Comparison of ENCODE assay signal across 8 cellular contexts in the genomic region with DNA sequence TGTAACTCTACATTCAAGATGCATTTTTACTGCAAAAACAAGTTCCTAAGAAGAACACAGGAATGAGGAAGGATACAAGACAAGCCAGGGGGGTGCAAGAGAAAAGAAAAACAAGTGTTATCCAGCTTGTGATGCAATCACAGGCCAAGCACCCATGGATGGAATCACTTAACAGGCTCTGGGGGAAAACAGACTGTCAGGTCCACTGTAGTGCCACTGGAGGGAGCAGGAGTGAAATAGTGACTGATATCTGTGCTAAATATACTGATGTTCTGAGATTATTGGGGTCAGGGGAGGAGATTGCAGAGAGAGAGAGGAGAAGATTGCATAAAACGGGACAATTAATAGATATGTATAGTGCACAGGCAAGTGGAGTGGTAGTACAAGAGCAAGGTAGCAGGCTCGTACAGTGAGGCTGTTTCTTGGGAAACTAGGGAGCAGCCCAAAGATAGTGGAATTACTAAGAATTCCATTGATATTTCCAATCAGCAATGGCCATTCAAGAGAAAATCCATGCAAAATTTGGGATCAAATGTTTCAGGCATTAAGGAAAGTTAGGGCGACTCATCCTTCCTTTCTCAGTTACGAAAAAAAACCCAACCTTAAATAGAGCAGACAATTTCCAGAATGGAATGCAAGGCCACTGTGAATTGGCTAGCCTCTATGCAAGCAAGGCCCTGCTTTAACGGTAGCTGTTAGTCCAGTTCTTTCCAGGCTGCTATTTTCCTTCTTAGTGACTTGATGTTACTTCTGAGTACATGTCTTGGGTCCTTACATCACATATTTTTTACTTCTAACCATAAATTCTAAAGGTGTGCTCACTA. TPM values are rescaled to one million over a fixed set of nuclear protein-coding genes. Genes with fewer than 3 reads are reported as not detected.
A peak's percentile ranks its signal among the peaks of the same experiment; 100 is the strongest.
DNase-seq lines count a peak whose midpoint lies in the region; ATAC-seq and TF ChIP-seq lines count a peak whose summit lies in the region.

No MANE protein-coding gene starts in this region.

- H3K4me3 ChIP-seq in adrenal gland = no peak overlapping the region
- H3K4me3 ChIP-seq in kidney epithelial cell (ENCODE audit: low read depth, low read length) = no peak overlapping the region

- peak in 5 of 6 experiments; percentile 16 to 57 (median 37) for TF ChIP-seq CTCF in adrenal gland (IDR thresholded peaks at IDR 0.05)
- peak; percentile 56 for TF ChIP-seq CTCF in kidney epithelial cell (IDR thresholded peaks at IDR 0.05; ENCODE audit: insufficient read depth, low read length, poor library complexity, severe bottlenecking)

- in situ Hi-C loops in ACHN (cut with HindIII; ENCODE audit: low pct_ligation_motif_present, low pct_unique_long_range_greater_than_20kb, low sequenced_read_pairs) = no loop called here

- no peak for TF ChIP-seq POLR2A in adrenal gland (IDR thresholded peaks at IDR 0.05)

- 50 to 52% (median 51%) methylated on average over 5 of the region's 5 CpGs for WGBS in adrenal gland, 4 donors

- ATAC-seq in GM19467 (IDR thresholded peaks at IDR 0.05; ENCODE audit: unreplicated experiment) = no peak

- H3K27me3 ChIP-seq in adrenal gland (no peaks in the 10 kb centered on the region), kidney epithelial cell (ENCODE audit: control insufficient read depth, insufficient read depth, low read length) (no peaks in the 10 kb centered on the region)

- peaks cover 0 to 7% of the 10 kb centered on the region in 2 donors for H3K4me1 ChIP-seq in adrenal gland (replicated peaks in 1 of 2)

- intact Hi-C loops in adrenal gland (cut with DNase I) = loop anchor here in 1 of 2 donors (5.0 to 10.0 kb wide), 2 partner anchors 62 to 145 kb away; no protein-coding TSS in a partner anchor

- DNase-seq in ACHN (peak; percentile 61), HS-5 (ENCODE audit: low read depth) (peak; percentile 84), adrenal gland (peak in 6 of 7 donors; percentile 17 to 57 (median 22)), kidney epithelial cell (ENCODE audit: low read depth) (no peak)
- DNase-seq in stimulated activated naive CD4-positive, alpha-beta T cell (lab: John Stamatoyannopoulos, UW) = no peak
- DNase-seq in stimulated activated CD4-positive, alpha-beta T cell treated with anti-CD3 and anti-CD28 coated beads, Interleukin-4, amount 100 ng/mL, for 1 hour = no peak
- DNase-seq in activated naive CD4-positive, alpha-beta T cell treated with Interleukin-2 at 50 U/mL for 16 hours = no peak

- no peaks in the 10 kb centered on the region for H3K36me3 ChIP-seq in adrenal gland (replicated peaks in 1 of 2)
- no peaks in the 10 kb centered on the region for H3K36me3 ChIP-seq in kidney epithelial cell (ENCODE audit: control insufficient read depth, insufficient read depth, low read length)

- H3K27ac ChIP-seq in adrenal gland = no peak overlapping the region

- no peaks in the 10 kb centered on the region for H3K9me3 ChIP-seq in adrenal gland (replicated peaks in 1 of 3)

RNA-seq across cellular contexts. Expression of gene CEP126, which starts 52.2 kb away (rescaled TPM):
- 10 to 100 TPM in 1 of 8 donors, 1 to 10 TPM in 7; 1.7 to 11.5 (median 3.5) TPM for total RNA-seq in adrenal gland
- polyA plus RNA-seq in adrenal gland = 10 to 100 TPM in 1 of 3 donors, 1 to 10 TPM in 2; 6.5 to 18.9 (median 8.7) TPM
- 0.71 and 0.82 TPM in 2 replicates for total RNA-seq in kidney epithelial cell

RNA-seq across cellular contexts. Expression of gene ANGPTL5, which starts 53.7 kb away (rescaled TPM):
- total RNA-seq in adrenal gland (under 1 TPM in 5 of 8 donors, not detected in 3; 0.11 to 0.58 (median 0.24) TPM), kidney epithelial cell (not detected in 2 replicates)
- polyA plus RNA-seq in adrenal gland = under 1 TPM; 0.08 to 0.22 (median 0.13) TPM

Comparison
In these comparisons a context has a peak if more than half of its experiments do, and no peak if none do; other contexts are left out.
1. DNase-seq: peak in ACHN (single experiment), HS-5 (single experiment) and adrenal gland (6 of 7); none in kidney epithelial cell (single experiment), stimulated activated naive CD4-positive, alpha-beta T cell (0 of 6), stimulated activated CD4-positive, alpha-beta T cell treated with anti-CD3 and anti-CD28 coated beads, Interleukin-4, amount 100 ng/mL, for 1 hour (single experiment) and activated naive CD4-positive, alpha-beta T cell treated with Interleukin-2 at 50 U/mL for 16 hours (single experiment).